In genomic region chr6:169543704-169544103, GRCh38 we compare ENCODE assay signal across 23 cellular contexts.
"Had no signal": no experiment of that assay in that cellular context is flagged by ENCODE, and none has a peak within 500 bp of the region (broad histone marks: within the 10 kb centered on the region; RNA-seq: fewer than 3 reads in every experiment).

No MANE protein-coding gene starts in this region.

- H3K9me3 ChIP-seq: SJCRH30 had no signal

- ATAC-seq: Panc1, Right ventricle myocardium inferior, SK-N-SH treated with all-trans-retinoic acid at 6 μM for 48 hours had no signal

- FAIRE-seq: HTR-8/SVneo had no signal

- DNase-seq: Karpas-422, KG1, NCI-H1092 treated with DMSO at 0.1 percent for 48 hours, NCI-H1436, NCI-H187, NCI-H2029, NCI-H2081 treated with DMSO at 0.1 percent for 48 hours, NCI-H2171, NCI-H226, NCI-H446, NCI-H510A, NCI-H524 treated with DMSO at 0.1 percent for 48 hours, NCI-H69, NCI-H774, SHP77 treated with DMSO at 0.1 percent for 48 hours, SJCRH30, T-helper 1 cell had no signal

- H3K27me3 ChIP-seq: SJCRH30 had no signal

- H3K27ac ChIP-seq: HL-60, RWPE1, SJCRH30 had no signal

- H3K36me3 ChIP-seq: SJCRH30 had no signal

- H3K4me1 ChIP-seq: SJCRH30 had no signal

- H3K4me3 ChIP-seq: SJCRH30 had no signal
